ENCODE assay signal across 27 cellular contexts in genomic region chr20:13874269-13875158, GRCh38.
DNase-seq lines count a peak whose midpoint lies in the region; ATAC-seq and TF ChIP-seq lines count a peak whose summit lies in the region.
"Had no signal": no experiment of that assay in that cellular context is flagged by ENCODE, and none has a peak within 500 bp of the region (broad histone marks: within the 10 kb centered on the region; RNA-seq: fewer than 3 reads in every experiment).

No MANE protein-coding gene starts in this region.

- peaks cover 29% of the 10 kb centered on the region for H3K4me1 Mint-ChIP-seq in neural progenitor cell
- H3K4me1 Mint-ChIP-seq in activated CD8-positive, alpha-beta T cell treated with anti-CD3 and anti-CD28 coated beads, Interleukin-2, amount 10 ng/mL, durations not matched to agents 7 days and 5 days (ENCODE audit: low read depth): no peaks in the 10 kb centered on the region
- H3K4me1 Mint-ChIP-seq: activated naive CD4-positive, alpha-beta T cell treated with anti-CD3 and anti-CD28 coated beads, Interleukin-2, amount 10 ng/mL, durations not matched to agents 7 days and 5 days; T-cell had no signal

- POLR2A ChIA-PET in activated CD8-positive, alpha-beta T cell treated with anti-CD3 and anti-CD28 coated beads, Interleukin-2, amount 10 ng/mL, durations not matched to agents 7 days and 5 days (lab: Charles Lee): no interaction called here

- H2AFZ ChIP-seq in neural progenitor cell (replicated peaks): no peak overlapping the region

- no peaks in the 10 kb centered on the region for H3K79me2 ChIP-seq in neural progenitor cell (ENCODE audit: low read depth)

- H3K9me3 ChIP-seq in ES-I3 (ENCODE audit: control insufficient read depth, insufficient read depth, low read length): no peaks in the 10 kb centered on the region
- H3K9me3 ChIP-seq in iPS DF 6.9 (ENCODE audit: control insufficient read depth, insufficient read depth, low read length): no peaks in the 10 kb centered on the region
- H3K9me3 ChIP-seq in neural progenitor cell (ENCODE audit: low read depth): no peaks in the 10 kb centered on the region
- H3K9me3 ChIP-seq: A549, breast epithelium, left ventricle myocardium inferior, psoas muscle, SJSA1, upper lobe of right lung had no signal

- no peaks in the 10 kb centered on the region for H3K36me3 Mint-ChIP-seq in neural progenitor cell
- H3K36me3 Mint-ChIP-seq in activated CD8-positive, alpha-beta T cell treated with anti-CD3 and anti-CD28 coated beads, Interleukin-2, amount 10 ng/mL, durations not matched to agents 7 days and 5 days (ENCODE audit: low read depth): no peaks in the 10 kb centered on the region
- H3K36me3 Mint-ChIP-seq: activated naive CD4-positive, alpha-beta T cell treated with anti-CD3 and anti-CD28 coated beads, Interleukin-2, amount 10 ng/mL, durations not matched to agents 7 days and 5 days; T-cell had no signal

- H3K4me2 ChIP-seq in neural progenitor cell: peak overlapping the region; percentile 74
- H3K4me2 ChIP-seq: A549 had no signal

- no peaks in the 10 kb centered on the region for H3K9me3 Mint-ChIP-seq in neural progenitor cell
- no peaks in the 10 kb centered on the region for H3K9me3 Mint-ChIP-seq in activated CD8-positive, alpha-beta T cell treated with anti-CD3 and anti-CD28 coated beads, Interleukin-2, amount 10 ng/mL, durations not matched to agents 7 days and 5 days (ENCODE audit: insufficient read depth)
- H3K9me3 Mint-ChIP-seq: activated naive CD4-positive, alpha-beta T cell treated with anti-CD3 and anti-CD28 coated beads, Interleukin-2, amount 10 ng/mL, durations not matched to agents 7 days and 5 days had no signal

- no peak for TF ChIP-seq CTCF in neural progenitor cell (IDR thresholded peaks at IDR 0.05)

- DNase-seq in NCI-H2227 (lab: John Stamatoyannopoulos, UW; ENCODE audit: unreplicated experiment): peak; percentile 74
- no peak for DNase-seq in iPS DF 6.9 (ENCODE audit: low read depth, low spot score)
- DNase-seq in neural progenitor cell (ENCODE audit: low spot score): peak; percentile 52
- DNase-seq in medulla oblongata (ENCODE audit: extremely low spot score): no peak
- no peak for DNase-seq in stimulated activated CD4-positive, alpha-beta T cell treated with anti-CD3 and anti-CD28 coated beads, Interleukin-4, amount 100 ng/mL, for 24 hours
- no peak for DNase-seq in activated CD8-positive, alpha-beta T cell treated with anti-CD3 and anti-CD28 coated beads, Interleukin-2, amount 10 ng/mL, durations not matched to agents 7 days and 5 days
- DNase-seq: activated CD4-positive, alpha-beta T cell treated with anti-CD3 and anti-CD28 coated beads for 4 hours; activated naive CD4-positive, alpha-beta T cell treated with anti-CD3 and anti-CD28 coated beads, Interleukin-2, amount 10 ng/mL, durations not matched to agents 7 days and 5 days; amniotic stem cell; DMS53; effector CD4-positive, alpha-beta T cell; erythroblast; GF-D8; GOT3; head of caudate nucleus; IMR-90; left ventricle myocardium inferior; NCI-H1105; NCI-H524; psoas muscle; T-cell; upper lobe of right lung had no signal

- H4K20me1 ChIP-seq in neural progenitor cell (ENCODE audit: low read depth): no peaks in the 10 kb centered on the region

- H3K27ac Mint-ChIP-seq in neural progenitor cell: peak overlapping the region; percentile 2
- no peak overlapping the region for H3K27ac Mint-ChIP-seq in activated CD8-positive, alpha-beta T cell treated with anti-CD3 and anti-CD28 coated beads, Interleukin-2, amount 10 ng/mL, durations not matched to agents 7 days and 5 days
- H3K27ac Mint-ChIP-seq: activated naive CD4-positive, alpha-beta T cell treated with anti-CD3 and anti-CD28 coated beads, Interleukin-2, amount 10 ng/mL, durations not matched to agents 7 days and 5 days; T-cell had no signal

- peaks cover 5% of the 10 kb centered on the region for H3K27me3 Mint-ChIP-seq in neural progenitor cell (ENCODE audit: insufficient read depth, low read depth)
- no peaks in the 10 kb centered on the region for H3K27me3 Mint-ChIP-seq in activated CD8-positive, alpha-beta T cell treated with anti-CD3 and anti-CD28 coated beads, Interleukin-2, amount 10 ng/mL, durations not matched to agents 7 days and 5 days (ENCODE audit: low read depth)
- H3K27me3 Mint-ChIP-seq: activated naive CD4-positive, alpha-beta T cell treated with anti-CD3 and anti-CD28 coated beads, Interleukin-2, amount 10 ng/mL, durations not matched to agents 7 days and 5 days had no signal

- H3K4me3 ChIP-seq in iPS DF 6.9 (ENCODE audit: low read length) (no peak overlapping the region), neural progenitor cell (no peak overlapping the region)
- H3K4me3 ChIP-seq: A549, breast epithelium, left ventricle myocardium inferior, psoas muscle, SJSA1, upper lobe of right lung had no signal

- H3K4me1 ChIP-seq in ES-I3 (ENCODE audit: insufficient read depth, low read length) (peaks cover 21% of the 10 kb centered on the region), iPS DF 6.9 (ENCODE audit: control insufficient read depth, insufficient read depth, low read length) (peaks cover 3% of the 10 kb centered on the region), neural progenitor cell (peaks cover 22% of the 10 kb centered on the region)
- H3K4me1 ChIP-seq: A549, breast epithelium, left ventricle myocardium inferior, SJSA1 had no signal

- H3K4me3 Mint-ChIP-seq in neural progenitor cell: peak overlapping the region; percentile 19
- H3K4me3 Mint-ChIP-seq in activated CD8-positive, alpha-beta T cell treated with anti-CD3 and anti-CD28 coated beads, Interleukin-2, amount 10 ng/mL, durations not matched to agents 7 days and 5 days: no peak overlapping the region
- H3K4me3 Mint-ChIP-seq: activated naive CD4-positive, alpha-beta T cell treated with anti-CD3 and anti-CD28 coated beads, Interleukin-2, amount 10 ng/mL, durations not matched to agents 7 days and 5 days; T-cell had no signal

- no peaks in the 10 kb centered on the region for H3K36me3 ChIP-seq in ES-I3 (ENCODE audit: insufficient read depth, low read length)
- H3K36me3 ChIP-seq in iPS DF 6.9 (ENCODE audit: control insufficient read depth, insufficient read depth, low read length): no peaks in the 10 kb centered on the region
- no peaks in the 10 kb centered on the region for H3K36me3 ChIP-seq in neural progenitor cell
- H3K36me3 ChIP-seq: breast epithelium, left ventricle myocardium inferior, SJSA1, upper lobe of right lung had no signal

- peaks cover 21% of the 10 kb centered on the region for H3F3A ChIP-seq in neural progenitor cell (ENCODE audit: low read depth)

- H3K27me3 ChIP-seq in iPS DF 6.9 (ENCODE audit: control insufficient read depth, insufficient read depth, low read length) (no peaks in the 10 kb centered on the region; the same call in 1 of the 2 replicates), neural progenitor cell (no peaks in the 10 kb centered on the region)
- H3K27me3 ChIP-seq: breast epithelium, SJSA1, upper lobe of right lung had no signal

- CTCF ChIA-PET in activated CD8-positive, alpha-beta T cell treated with anti-CD3 and anti-CD28 coated beads, Interleukin-2, amount 10 ng/mL, durations not matched to agents 7 days and 5 days (lab: Charles Lee): no interaction called here

- H3K27ac ChIP-seq in iPS DF 6.9 (ENCODE audit: low read length) (peak overlapping the region; percentile 97), neural progenitor cell (no peak overlapping the region)
- H3K27ac ChIP-seq: A549, breast epithelium, left ventricle myocardium inferior, psoas muscle, SJSA1, upper lobe of right lung had no signal

- no CpG with 5 or more reads among the region's 11 CpGs for WGBS in iPS DF 6.9 (ENCODE audit: insufficient coverage, insufficient read length)

- no peak for ATAC-seq in activated CD8-positive, alpha-beta T cell treated with anti-CD3 and anti-CD28 coated beads, Interleukin-2, amount 10 ng/mL, durations not matched to agents 7 days and 5 days
- ATAC-seq in HG03039 (IDR thresholded peaks at IDR 0.05; ENCODE audit: unreplicated experiment): no peak
- ATAC-seq: A549, psoas muscle, T-cell, upper lobe of right lung had no signal

- H3K9ac ChIP-seq in ES-I3 (ENCODE audit: low read depth, low read length): peak overlapping the region; percentile 28; the same call in 1 of the 2 replicates
- H3K9ac ChIP-seq in neural progenitor cell: no peak overlapping the region

Comparison
In these comparisons a context has a peak if more than half of its experiments do, and no peak if none do; other contexts are left out.
1. DNase-seq: peak in NCI-H2227 (single experiment) and neural progenitor cell (single experiment); none in iPS DF 6.9 (single experiment), medulla oblongata (single experiment), stimulated activated CD4-positive, alpha-beta T cell treated with anti-CD3 and anti-CD28 coated beads, Interleukin-4, amount 100 ng/mL, for 24 hours (single experiment) and activated CD8-positive, alpha-beta T cell treated with anti-CD3 and anti-CD28 coated beads, Interleukin-2, amount 10 ng/mL, durations not matched to agents 7 days and 5 days (single experiment).